In genomic region chr11:122804161-122804560, GRCh38 we compare ENCODE assay signal across 15 cellular contexts. TPM values are rescaled to one million over a fixed set of nuclear protein-coding genes. Genes with fewer than 3 reads are reported as not detected.
A peak's percentile ranks its signal among the peaks of the same experiment; 100 is the strongest.
DNase-seq lines count a peak whose midpoint lies in the region; FAIRE-seq and TF ChIP-seq lines count a peak whose summit lies in the region.
"Had no signal": no experiment of that assay in that cellular context is flagged by ENCODE, and none has a peak within 500 bp of the region (broad histone marks: within the 10 kb centered on the region; RNA-seq: fewer than 3 reads in every experiment).

No MANE protein-coding gene starts in this region.

- H3K27ac ChIP-seq in astrocyte (ENCODE audit: low read depth, low read length) (peak overlapping the region; percentile 84), thymus (ENCODE audit: low read depth) (peak overlapping the region; percentile 73)
- H3K27ac ChIP-seq: KMS-11, psoas muscle, testis had no signal

- H3K4me3 ChIP-seq in astrocyte (ENCODE audit: insufficient read depth, low read depth, low read length): no peak overlapping the region
- no peak overlapping the region for H3K4me3 ChIP-seq in thymus (ENCODE audit: low read length)
- H3K4me3 ChIP-seq in H7 (ENCODE audit: insufficient read depth, low read depth, low read length): no peak overlapping the region
- H3K4me3 ChIP-seq: psoas muscle, testis had no signal

- H3K9me3 Mint-ChIP-seq in astrocyte (ENCODE audit: unreplicated experiment): no peaks in the 10 kb centered on the region
- H3K9me3 Mint-ChIP-seq: activated naive CD4-positive, alpha-beta T cell treated with anti-CD3 and anti-CD28 coated beads, Interleukin-2, amount 50 U/mL, for 24 hours had no signal

- peak overlapping the region; percentile 41 for H3K4me2 ChIP-seq in astrocyte (ENCODE audit: low read length)
- H3K4me2 ChIP-seq: KMS-11 had no signal

- H3K4me1 ChIP-seq in astrocyte (ENCODE audit: insufficient read depth, low read length) (peaks cover 34% of the 10 kb centered on the region), thymus (ENCODE audit: control insufficient read depth, insufficient read depth, low read length) (no peaks in the 10 kb centered on the region)

- FAIRE-seq in astrocyte (lab: Jason Lieb, UNC): no peak

- H3K27me3 Mint-ChIP-seq in astrocyte (ENCODE audit: low read depth, unreplicated experiment): no peaks in the 10 kb centered on the region
- H3K27me3 Mint-ChIP-seq: activated naive CD4-positive, alpha-beta T cell treated with anti-CD3 and anti-CD28 coated beads, Interleukin-2, amount 50 U/mL, for 24 hours had no signal

- no peaks in the 10 kb centered on the region for H3K27me3 ChIP-seq in astrocyte (ENCODE audit: insufficient read depth, low read length)
- H3K27me3 ChIP-seq in thymus (ENCODE audit: control insufficient read depth, insufficient read depth): no peaks in the 10 kb centered on the region
- no peaks in the 10 kb centered on the region for H3K27me3 ChIP-seq in H7 (ENCODE audit: control insufficient read depth, insufficient read depth, low read length)
- H3K27me3 ChIP-seq: testis had no signal

- no peaks in the 10 kb centered on the region for H3K79me2 ChIP-seq in astrocyte (ENCODE audit: insufficient read depth, low read length)

- 88% methylated on average over 4 of the region's 4 CpGs for WGBS in thymus

- no peak for TF ChIP-seq CTCF in astrocyte (IDR thresholded peaks at IDR 0.05; ENCODE audit: insufficient read depth, low read depth, low read length)

- H4K20me1 ChIP-seq in astrocyte (ENCODE audit: insufficient read depth, low read length): no peaks in the 10 kb centered on the region

- H2AFZ ChIP-seq in astrocyte (ENCODE audit: low read depth, low read length): no peak overlapping the region

- H3K36me3 Mint-ChIP-seq in astrocyte (ENCODE audit: low read depth, unreplicated experiment): peaks cover 3% of the 10 kb centered on the region

- peaks cover 15% of the 10 kb centered on the region for H3K36me3 ChIP-seq in astrocyte (ENCODE audit: insufficient read depth, low read length)
- H3K36me3 ChIP-seq in thymus (ENCODE audit: control insufficient read depth, insufficient read depth): peaks cover 41% of the 10 kb centered on the region
- no peaks in the 10 kb centered on the region for H3K36me3 ChIP-seq in H7 (replicated peaks; ENCODE audit: control insufficient read depth, insufficient read depth, low read length)

- no peak overlapping the region for H3K4me3 Mint-ChIP-seq in astrocyte (ENCODE audit: unreplicated experiment)
- H3K4me3 Mint-ChIP-seq: activated naive CD4-positive, alpha-beta T cell treated with anti-CD3 and anti-CD28 coated beads, Interleukin-2, amount 50 U/mL, for 24 hours had no signal

- H3K9me3 ChIP-seq in astrocyte (ENCODE audit: insufficient read depth, low read depth, low read length) (no peaks in the 10 kb centered on the region), thymus (ENCODE audit: control insufficient read depth) (no peaks in the 10 kb centered on the region)
- H3K9me3 ChIP-seq: psoas muscle, testis had no signal

- peak; percentile 93 for DNase-seq in HPDE6-E6E7 (ENCODE audit: extremely low spot score)
- DNase-seq in astrocyte (ENCODE audit: low read depth): no peak
- peak; percentile 60 for DNase-seq in glomerular visceral epithelial cell (ENCODE audit: extremely low spot score)
- no peak for DNase-seq in H7
- DNase-seq in activated effector memory CD4-positive, alpha-beta T cell treated with Interleukin-2 at 50 U/mL for 16 hours: no peak
- no peak for DNase-seq in NOMO-1 treated with DMSO at 0.1 percent for 48 hours (lab: John Stamatoyannopoulos, UW; ENCODE audit: unreplicated experiment)
- DNase-seq in H4 (ENCODE audit: low spot score): no peak
- DNase-seq: activated CD4-positive, alpha-beta T cell treated with anti-CD3 and anti-CD28 coated beads, Interleukin-2, amount 50 U/mL, for 48 hours; NCI-H2171; psoas muscle; testis had no signal

- H3K27ac Mint-ChIP-seq in astrocyte (ENCODE audit: unreplicated experiment): peak overlapping the region; percentile 91

- peak overlapping the region; percentile 62 for H3K9ac ChIP-seq in astrocyte (ENCODE audit: low read length)
- H3K9ac ChIP-seq: KMS-11 had no signal

- peaks cover 30% of the 10 kb centered on the region for H3K4me1 Mint-ChIP-seq in astrocyte (ENCODE audit: low read depth, unreplicated experiment)

RNA-seq across cellular contexts. Expression of gene CRTAM, which starts 34.1 kb away (rescaled TPM):
- total RNA-seq in astrocyte: not detected in 2 replicates
- 3.6 TPM for polyA plus RNA-seq in thymus
- 0.07 and 0.18 TPM in 2 replicates for total RNA-seq in H7 (2014; rRNA removed; shearing (Covaris generic))
- not detected in 2 replicates for total RNA-seq in H4 (2014; rRNA removed; shearing (Covaris generic))
- total RNA-seq: dermis microvascular lymphatic vessel endothelial cell had no signal

Comparison
In these comparisons a context has a peak if more than half of its experiments do, and no peak if none do; other contexts are left out.
1. DNase-seq: peak in HPDE6-E6E7 (single experiment) and glomerular visceral epithelial cell (single experiment); none in astrocyte (single experiment), H7 (single experiment), activated effector memory CD4-positive, alpha-beta T cell treated with Interleukin-2 at 50 U/mL for 16 hours (single experiment), NOMO-1 treated with DMSO at 0.1 percent for 48 hours (single experiment) and H4 (single experiment).